ENCODE assay signal across 14 cellular contexts in genomic region chr3:3353153-3353552, GRCh38.
DNase-seq lines count a peak whose midpoint lies in the region; ATAC-seq and TF ChIP-seq lines count a peak whose summit lies in the region.
"Had no signal": no experiment of that assay in that cellular context is flagged by ENCODE, and none has a peak within 500 bp of the region (broad histone marks: within the 10 kb centered on the region; RNA-seq: fewer than 3 reads in every experiment).

No MANE protein-coding gene starts in this region.

- H3K36me3 Mint-ChIP-seq in activated CD8-positive, alpha-beta T cell treated with anti-CD3 and anti-CD28 coated beads, Interleukin-2, amount 10 ng/mL, durations not matched to agents 7 days and 5 days (ENCODE audit: low read depth): no peaks in the 10 kb centered on the region

- H3K27ac ChIP-seq in upper lobe of left lung: no peak overlapping the region

- H3K27ac Mint-ChIP-seq in activated CD8-positive, alpha-beta T cell treated with anti-CD3 and anti-CD28 coated beads, Interleukin-2, amount 10 ng/mL, durations not matched to agents 7 days and 5 days: no peak overlapping the region
- H3K27ac Mint-ChIP-seq: activated CD4-positive, alpha-beta T cell treated with anti-CD3 and anti-CD28 coated beads, Interleukin-2, amount 10 ng/mL, durations not matched to agents 24 days and 14 days; B cell; T-helper 1 cell treated with Interleukin-12 subunit alpha and Interleukin-12 subunit beta and Interleukin-4 antibody, amounts not matched to agents 30 μg/mL and 1 μg/mL, for 36 hours had no signal

- no peak for TF ChIP-seq POLR2A in upper lobe of left lung (IDR thresholded peaks at IDR 0.05)

- H3K36me3 ChIP-seq in upper lobe of left lung: no peaks in the 10 kb centered on the region

- no peaks in the 10 kb centered on the region for H3K27me3 ChIP-seq in upper lobe of left lung

- WGBS in upper lobe of left lung, 2 donors: 83 to 84% methylated on average over 1 of the region's 1 CpG

- no peaks in the 10 kb centered on the region for H3K9me3 Mint-ChIP-seq in activated CD8-positive, alpha-beta T cell treated with anti-CD3 and anti-CD28 coated beads, Interleukin-2, amount 10 ng/mL, durations not matched to agents 7 days and 5 days (ENCODE audit: insufficient read depth)
- H3K9me3 Mint-ChIP-seq: activated CD4-positive, alpha-beta T cell treated with anti-CD3 and anti-CD28 coated beads, Interleukin-2, amount 10 ng/mL, durations not matched to agents 24 days and 14 days; T-helper 1 cell treated with Interleukin-12 subunit alpha and Interleukin-12 subunit beta and Interleukin-4 antibody, amounts not matched to agents 30 μg/mL and 1 μg/mL, for 36 hours had no signal

- H3K4me1 ChIP-seq in upper lobe of left lung: no peaks in the 10 kb centered on the region

- ATAC-seq in GM18907 (IDR thresholded peaks at IDR 0.05; ENCODE audit: unreplicated experiment) (peak; percentile 76), GM21619 (IDR thresholded peaks at IDR 0.05; ENCODE audit: unreplicated experiment) (peak; percentile 75), HG03045 (IDR thresholded peaks at IDR 0.05; ENCODE audit: unreplicated experiment) (peak; percentile 86), HG03571 (IDR thresholded peaks at IDR 0.05; ENCODE audit: unreplicated experiment) (peak; percentile 53), upper lobe of left lung (ENCODE audit: low FRiP score in 2 of 2) (no peak)
- no peak for ATAC-seq in activated CD8-positive, alpha-beta T cell treated with anti-CD3 and anti-CD28 coated beads, Interleukin-2, amount 10 ng/mL, durations not matched to agents 7 days and 5 days
- ATAC-seq: Panc1 had no signal

- CTCF ChIA-PET in activated CD8-positive, alpha-beta T cell treated with anti-CD3 and anti-CD28 coated beads, Interleukin-2, amount 10 ng/mL, durations not matched to agents 7 days and 5 days (lab: Charles Lee): no interaction called here

- TF ChIP-seq CTCF in upper lobe of left lung (IDR thresholded peaks at IDR 0.05): no peak

- no peak overlapping the region for H3K4me3 ChIP-seq in upper lobe of left lung

- no peak for DNase-seq in hypothalamus (lab: John Stamatoyannopoulos, UW)
- DNase-seq in activated CD8-positive, alpha-beta T cell treated with anti-CD3 and anti-CD28 coated beads, Interleukin-2, amount 10 ng/mL, durations not matched to agents 7 days and 5 days: no peak
- no peak for DNase-seq in SW480 (ENCODE audit: low spot score)
- no peak for DNase-seq in upper lobe of left lung
- DNase-seq: activated CD4-positive, alpha-beta T cell treated with anti-CD3 and anti-CD28 coated beads, Interleukin-2, amount 10 ng/mL, durations not matched to agents 24 days and 14 days; amygdala; NCI-H446 treated with DMSO at 0.1 percent for 48 hours had no signal

- no peaks in the 10 kb centered on the region for H3K9me3 ChIP-seq in upper lobe of left lung

- POLR2A ChIA-PET in activated CD8-positive, alpha-beta T cell treated with anti-CD3 and anti-CD28 coated beads, Interleukin-2, amount 10 ng/mL, durations not matched to agents 7 days and 5 days (lab: Charles Lee): no interaction called here

- no peak for TF ChIP-seq EP300 in upper lobe of left lung (IDR thresholded peaks at IDR 0.05)

- H3K4me1 Mint-ChIP-seq in activated CD8-positive, alpha-beta T cell treated with anti-CD3 and anti-CD28 coated beads, Interleukin-2, amount 10 ng/mL, durations not matched to agents 7 days and 5 days (ENCODE audit: low read depth): no peaks in the 10 kb centered on the region
- H3K4me1 Mint-ChIP-seq: activated CD4-positive, alpha-beta T cell treated with anti-CD3 and anti-CD28 coated beads, Interleukin-2, amount 10 ng/mL, durations not matched to agents 24 days and 14 days; B cell had no signal

- H3K4me3 Mint-ChIP-seq in activated CD8-positive, alpha-beta T cell treated with anti-CD3 and anti-CD28 coated beads, Interleukin-2, amount 10 ng/mL, durations not matched to agents 7 days and 5 days: no peak overlapping the region
- H3K4me3 Mint-ChIP-seq: activated CD4-positive, alpha-beta T cell treated with anti-CD3 and anti-CD28 coated beads, Interleukin-2, amount 10 ng/mL, durations not matched to agents 24 days and 14 days; B cell; T-helper 1 cell treated with Interleukin-12 subunit alpha and Interleukin-12 subunit beta and Interleukin-4 antibody, amounts not matched to agents 30 μg/mL and 1 μg/mL, for 36 hours had no signal

- H3K27me3 Mint-ChIP-seq in activated CD8-positive, alpha-beta T cell treated with anti-CD3 and anti-CD28 coated beads, Interleukin-2, amount 10 ng/mL, durations not matched to agents 7 days and 5 days (ENCODE audit: low read depth): peaks cover 2% of the 10 kb centered on the region
- H3K27me3 Mint-ChIP-seq: activated CD4-positive, alpha-beta T cell treated with anti-CD3 and anti-CD28 coated beads, Interleukin-2, amount 10 ng/mL, durations not matched to agents 24 days and 14 days; B cell had no signal

Comparison
In these comparisons a context has a peak if more than half of its experiments do, and no peak if none do; other contexts are left out.
1. ATAC-seq: peak in GM18907 (single experiment), GM21619 (single experiment), HG03045 (single experiment) and HG03571 (single experiment); none in activated CD8-positive, alpha-beta T cell treated with anti-CD3 and anti-CD28 coated beads, Interleukin-2, amount 10 ng/mL, durations not matched to agents 7 days and 5 days (single experiment) and upper lobe of left lung (0 of 2).